ENCODE assay signal across 9 cellular contexts in the genomic region with DNA sequence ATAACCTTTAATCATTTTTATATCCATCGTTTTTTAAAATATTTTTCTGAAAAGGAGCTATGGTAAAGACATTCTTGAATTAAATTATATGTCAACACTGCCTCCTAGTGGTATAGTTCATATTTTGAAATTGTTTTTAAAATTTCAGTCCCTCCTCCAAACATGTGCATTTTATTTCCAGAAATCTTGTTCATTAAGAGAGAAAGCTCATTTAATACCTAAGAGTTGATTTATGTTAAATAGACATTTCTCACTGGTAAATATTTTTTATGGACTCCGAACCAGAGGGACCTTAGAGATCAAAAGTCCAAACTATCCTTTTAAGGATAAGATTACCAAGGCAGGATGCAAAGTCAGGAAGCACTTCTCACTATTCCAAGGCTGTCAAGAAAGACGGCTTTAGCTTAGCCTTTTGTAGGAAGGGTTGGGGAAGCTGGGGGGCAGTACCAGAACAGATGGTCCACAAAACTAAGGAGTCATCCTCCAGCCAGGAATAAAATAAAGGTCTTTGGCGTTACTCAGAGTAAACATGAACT. TPM values are rescaled to one million over a fixed set of nuclear protein-coding genes. Genes with fewer than 3 reads are reported as not detected.
DNase-seq lines count a peak whose midpoint lies in the region; ATAC-seq, FAIRE-seq and TF ChIP-seq lines count a peak whose summit lies in the region.
"Had no signal": no experiment of that assay in that cellular context is flagged by ENCODE, and none has a peak within 500 bp of the region (broad histone marks: within the 10 kb centered on the region; RNA-seq: fewer than 3 reads in every experiment).

No MANE protein-coding gene starts in this region.

- peak overlapping the region; percentile 72 for H3K27ac ChIP-seq in epithelial cell of prostate
- peak overlapping the region; percentile 55 for H3K27ac ChIP-seq in muscle layer of duodenum (ENCODE audit: low read length)

- no peak for FAIRE-seq in D721Med (lab: Jason Lieb, UNC)

- peak overlapping the region; percentile 41 to 54 for H3K4me3 ChIP-seq in muscle layer of duodenum (ENCODE audit: low read depth in 1 of 2, low read length in 2 of 2)

- no peaks in the 10 kb centered on the region for H3K36me3 ChIP-seq in muscle layer of duodenum (ENCODE audit: control insufficient read depth in 1 of 2, insufficient read depth in 2 of 2, low read length in 2 of 2)

- H3K4me1 ChIP-seq in muscle layer of duodenum (ENCODE audit: control insufficient read depth in 1 of 2, insufficient read depth in 2 of 2, low read length in 2 of 2) = peaks cover 4 to 8% of the 10 kb centered on the region in 2 donors

- no peak for ATAC-seq in HG02610 (IDR thresholded peaks at IDR 0.05; ENCODE audit: unreplicated experiment)
- no peak for ATAC-seq in GM18858 (IDR thresholded peaks at IDR 0.05; ENCODE audit: unreplicated experiment)

- DNase-seq in D721Med (ENCODE audit: insufficient read length, low spot score) (no peak), LHCN-M2 (ENCODE audit: low read depth) (peak; percentile 47), SKM-1 treated with dmso at 0.1 percent for 144 hours (lab: John Stamatoyannopoulos, UW; ENCODE audit: unreplicated experiment) (peak; percentile 57), epithelial cell of prostate (ENCODE audit: low read depth, low spot score) (no peak)
- DNase-seq in stimulated activated naive CD4-positive, alpha-beta T cell treated with Interleukin-2 at 50 U/mL for 16 hours (lab: John Stamatoyannopoulos, UW) = no peak

- TF ChIP-seq CTCF in D721Med (IDR thresholded peaks at IDR 0.05; ENCODE audit: insufficient read depth, missing control alignments) = peak; percentile 55

- no peaks in the 10 kb centered on the region for H3K9me3 ChIP-seq in muscle layer of duodenum (ENCODE audit: control insufficient read depth in 1 of 2, low read length in 2 of 2)

- no peaks in the 10 kb centered on the region for H3K27me3 ChIP-seq in muscle layer of duodenum (ENCODE audit: low read depth, low read length)

RNA-seq across cellular contexts. Expression of a gene that starts 21.6 kb away (rescaled TPM):
- total RNA-seq in LHCN-M2 (2014; rRNA removed) = not detected in 2 replicates
- not detected for polyA plus RNA-seq in LHCN-M2 (2012)
- total RNA-seq: T-helper 1 cell treated with Interleukin-12 subunit alpha and Interleukin-12 subunit beta and Interleukin-4 antibody, amounts not matched to agents 30 ng/mL and 1 ng/mL, for 36 hours had no signal

Comparison
In these comparisons a context has a peak if more than half of its experiments do, and no peak if none do; other contexts are left out.
1. DNase-seq: peak in LHCN-M2 (single experiment) and SKM-1 treated with dmso at 0.1 percent for 144 hours (single experiment); none in D721Med (single experiment), epithelial cell of prostate (single experiment) and stimulated activated naive CD4-positive, alpha-beta T cell treated with Interleukin-2 at 50 U/mL for 16 hours (single experiment).